In genomic region chr10:3107426-3107961, GRCh38 we compare ENCODE assay signal across 1 cellular context.
TF ChIP-seq lines count a peak whose summit lies in the region.

No MANE protein-coding gene starts in this region.

TF ChIP-seq in A549, 52 proteins besides CTCF, POLR2A, EP300 and RAD21 (continued from another document):
- TF ChIP-seq MAZ (IDR thresholded peaks at IDR 0.05; ENCODE audit: borderline replicate concordance, low read depth, low read length), result no peak
- no peak for TF ChIP-seq ZFP36 (IDR thresholded peaks at IDR 0.05; ENCODE audit: borderline replicate concordance, partially characterized antibody)
- TF ChIP-seq FOSL2 (IDR thresholded peaks at IDR 0.05), result peak; percentile 88
- peak; percentile 93 for TF ChIP-seq FOSL2 (CRISPR knock-in tag; IDR thresholded peaks at IDR 0.05)
- 0 out of 2 replicates have a peak, but pooled peaks have one; percentile 25 for TF ChIP-seq MYC (IDR thresholded peaks at IDR 0.05; ENCODE audit: borderline replicate concordance, low read length)
- TF ChIP-seq USF2 (IDR thresholded peaks at IDR 0.05), result peak; percentile 57
- TF ChIP-seq CBX8 (IDR thresholded peaks at IDR 0.05), result no peak
- peak; percentile 88; the same call in 1 of the 2 replicates for TF ChIP-seq FOSB (CRISPR knock-in tag; IDR thresholded peaks at IDR 0.05)
- TF ChIP-seq PHF8 (IDR thresholded peaks at IDR 0.05; ENCODE audit: borderline replicate concordance, low read depth), result no peak
- TF ChIP-seq ZSCAN20 (CRISPR knock-in tag; IDR thresholded peaks at IDR 0.05), result peak; percentile 83
- TF ChIP-seq PBX3 (IDR thresholded peaks at IDR 0.05), result peak; percentile 69
- peak; percentile 92 for TF ChIP-seq JUNB (IDR thresholded peaks at IDR 0.05)
- peak; percentile 99 for TF ChIP-seq HOXB13 (CRISPR knock-in tag; IDR thresholded peaks at IDR 0.05; ENCODE audit: low read depth)
- peak; percentile 90; the same call in 1 of the 2 replicates for TF ChIP-seq GATA3 (IDR thresholded peaks at IDR 0.05; ENCODE audit: borderline replicate concordance)
- TF ChIP-seq ELK1 (IDR thresholded peaks at IDR 0.05; ENCODE audit: low read depth, low read length), result no peak
TF ChIP-seq in A549: peak in this region for 27.
